ENCODE assay signal across 8 cellular contexts in genomic region chr19:39996811-39997594, GRCh38. TPM values are rescaled to one million over a fixed set of nuclear protein-coding genes. Genes with fewer than 3 reads are reported as not detected.
DNase-seq lines count a peak whose midpoint lies in the region; ATAC-seq and TF ChIP-seq lines count a peak whose summit lies in the region.

Gene ZNF546 (plus strand): TSS chr19:39997060. CDS start chr19:39998327, 1,267 bp downstream.

- H3K4me3 ChIP-seq in kidney epithelial cell (ENCODE audit: low read depth, low read length) = peak within 1 kb of the TSS; percentile 61

- peak; percentile 85 for ATAC-seq in HG03439 (IDR thresholded peaks at IDR 0.05; ENCODE audit: unreplicated experiment)

- no peaks in the 10 kb centered on the region for H3K36me3 ChIP-seq in kidney epithelial cell (ENCODE audit: control insufficient read depth, insufficient read depth, low read length)

- DNase-seq in AG20443 (ENCODE audit: low spot score) (peak; percentile 97), NCI-H510A (lab: John Stamatoyannopoulos, UW) (peak; percentile 64), chondrocyte (ENCODE audit: low spot score) (no peak), kidney epithelial cell (ENCODE audit: low read depth) (peak; percentile 63)
- peak; percentile 82 to 83 for DNase-seq in activated CD4-positive, alpha-beta T cell treated with anti-CD3 and anti-CD28 coated beads for 24 hours (ENCODE audit: low read depth in 2 of 2)
- DNase-seq in stimulated activated CD4-positive, alpha-beta T cell treated with anti-CD3 and anti-CD28 coated beads, Interleukin-15, amount 100 ng/mL, for 24 hours = peak; percentile 94

- peak; percentile 98 for TF ChIP-seq POLR2A in GM19099 (IDR thresholded peaks at IDR 0.05; ENCODE audit: extremely low read depth, insufficient read length, low read depth)

- peak within 1 kb of the TSS; percentile 91 for H3K4me3 Mint-ChIP-seq in chondrocyte (ENCODE audit: unreplicated experiment)

- peaks cover 28% of the 10 kb centered on the region for H3K4me1 Mint-ChIP-seq in chondrocyte (ENCODE audit: low read depth)

- no peaks in the 10 kb centered on the region for H3K27me3 ChIP-seq in kidney epithelial cell (ENCODE audit: control insufficient read depth, insufficient read depth, low read length)

- peaks cover 2% of the 10 kb centered on the region for H3K36me3 Mint-ChIP-seq in chondrocyte (ENCODE audit: low read depth)

- no peak for TF ChIP-seq CTCF in chondrocyte (IDR thresholded peaks at IDR 0.05)
- no peak for TF ChIP-seq CTCF in kidney epithelial cell (IDR thresholded peaks at IDR 0.05; ENCODE audit: insufficient read depth, low read length, poor library complexity, severe bottlenecking)

- no peaks in the 10 kb centered on the region for H3K27me3 Mint-ChIP-seq in chondrocyte (ENCODE audit: low read depth)

- peak within 1 kb of the TSS; percentile 95 for H3K27ac Mint-ChIP-seq in chondrocyte (ENCODE audit: unreplicated experiment)

- H3K9me3 Mint-ChIP-seq in chondrocyte (ENCODE audit: low read depth) = no peaks in the 10 kb centered on the region

RNA-seq across cellular contexts. Expression of gene ZNF546, which starts in this region (rescaled TPM):
- 2.0 to 7.5 TPM (median 3.6 TPM) in 3 replicates for total RNA-seq in chondrocyte
- 0.42 and 6.0 TPM in 2 replicates for total RNA-seq in kidney epithelial cell
